Comparison of ENCODE assay signal across 21 cellular contexts in genomic region chr6:168554898-168555617, GRCh38.
"Had no signal": no experiment of that assay in that cellular context is flagged by ENCODE, and none has a peak within 500 bp of the region (broad histone marks: within the 10 kb centered on the region; RNA-seq: fewer than 3 reads in every experiment).

No MANE protein-coding gene starts in this region.

- H3K4me3 Mint-ChIP-seq: dendritic cell treated with granulocyte-macrophage colony-stimulating factor and Interleukin-4, amounts not matched to agents 40 ng/mL and 50 ng/mL, for 4 days; effector memory CD8-positive, alpha-beta T cell; naive B cell; nephron; stimulated activated effector memory CD8-positive, alpha-beta T cell treated with anti-CD3 and anti-CD28 coated beads, Interleukin-12 subunit alpha, Interleukin-12 subunit beta, amount 100 ng/mL, for 72 hours had no signal

- H3K27ac ChIP-seq: epithelial cell of prostate, esophagus muscularis mucosa, gastrocnemius medialis, heart right ventricle, left lung, psoas muscle, transverse colon had no signal

- DNase-seq: cerebellar nuclear complex; effector memory CD8-positive, alpha-beta T cell; gastrocnemius medialis; heart right ventricle; islet precursor cell; left lung; mesenchymal stem cell; naive B cell; psoas muscle; retina; stimulated activated CD4-positive, alpha-beta T cell treated with anti-CD3 and anti-CD28 coated beads, Interleukin-2, amount 100 ng/mL, for 48 hours; stimulated activated naive CD8-positive, alpha-beta T cell treated with anti-CD3 and anti-CD28 coated beads, Interleukin-15, Interleukin-2, amounts not matched to agents 100 U/mL and 50 U/mL, for 24 hours; transverse colon had no signal

- H3K4me1 Mint-ChIP-seq: naive B cell; stimulated activated effector memory CD8-positive, alpha-beta T cell treated with anti-CD3 and anti-CD28 coated beads, Interleukin-12 subunit alpha, Interleukin-12 subunit beta, amount 100 ng/mL, for 72 hours had no signal

- H3K27ac Mint-ChIP-seq: dendritic cell treated with granulocyte-macrophage colony-stimulating factor and Interleukin-4, amounts not matched to agents 40 ng/mL and 50 ng/mL, for 4 days; effector memory CD8-positive, alpha-beta T cell; naive B cell; nephron; stimulated activated effector memory CD8-positive, alpha-beta T cell treated with anti-CD3 and anti-CD28 coated beads, Interleukin-12 subunit alpha, Interleukin-12 subunit beta, amount 100 ng/mL, for 72 hours had no signal

- H3K27me3 ChIP-seq: esophagus muscularis mucosa, gastrocnemius medialis, heart right ventricle, left lung, transverse colon had no signal

- H3K4me2 ChIP-seq: smooth muscle cell had no signal

- H3K9me3 ChIP-seq: esophagus muscularis mucosa, gastrocnemius medialis, heart right ventricle, left lung, psoas muscle, transverse colon had no signal

- H3K9me3 Mint-ChIP-seq: effector memory CD8-positive, alpha-beta T cell; nephron; stimulated activated effector memory CD8-positive, alpha-beta T cell treated with anti-CD3 and anti-CD28 coated beads, Interleukin-12 subunit alpha, Interleukin-12 subunit beta, amount 100 ng/mL, for 72 hours had no signal

- FAIRE-seq: colon had no signal

- H3K27me3 Mint-ChIP-seq: dendritic cell treated with granulocyte-macrophage colony-stimulating factor and Interleukin-4, amounts not matched to agents 40 ng/mL and 50 ng/mL, for 4 days; effector memory CD8-positive, alpha-beta T cell; naive B cell had no signal

- H3K4me3 ChIP-seq: esophagus muscularis mucosa, gastrocnemius medialis, heart right ventricle, left lung, lung, psoas muscle, smooth muscle cell, transverse colon had no signal

- H3K36me3 Mint-ChIP-seq: naive B cell; stimulated activated effector memory CD8-positive, alpha-beta T cell treated with anti-CD3 and anti-CD28 coated beads, Interleukin-12 subunit alpha, Interleukin-12 subunit beta, amount 100 ng/mL, for 72 hours had no signal

- H3K4me1 ChIP-seq: esophagus muscularis mucosa, gastrocnemius medialis, left lung, psoas muscle, transverse colon had no signal

- H3K36me3 ChIP-seq: gastrocnemius medialis, left lung, transverse colon had no signal

- ATAC-seq: effector memory CD8-positive, alpha-beta T cell; gastrocnemius medialis; left lung; psoas muscle; stimulated activated naive CD8-positive, alpha-beta T cell treated with anti-CD3 and anti-CD28 coated beads, Interleukin-15, Interleukin-2, amounts not matched to agents 100 U/mL and 50 U/mL, for 24 hours had no signal
